Comparison of ENCODE assay signal across 29 cellular contexts in genomic region chr1:214574598-214575411, GRCh38. TPM values are rescaled to one million over a fixed set of nuclear protein-coding genes. Genes with fewer than 3 reads are reported as not detected.
DNase-seq lines count a peak whose midpoint lies in the region; ATAC-seq, FAIRE-seq and TF ChIP-seq lines count a peak whose summit lies in the region.
"Had no signal": no experiment of that assay in that cellular context is flagged by ENCODE, and none has a peak within 500 bp of the region (broad histone marks: within the 10 kb centered on the region; RNA-seq: fewer than 3 reads in every experiment).

No MANE protein-coding gene starts in this region.

- H3K4me1 ChIP-seq in GM23248 (ENCODE audit: insufficient read depth) (peaks cover 27% of the 10 kb centered on the region), RWPE2 (ENCODE audit: insufficient read depth, poor library complexity, severe bottlenecking) (peaks cover 47% of the 10 kb centered on the region), gastroesophageal sphincter (no peaks in the 10 kb centered on the region), HAP-1 (no peaks in the 10 kb centered on the region)
- H3K4me1 ChIP-seq: adrenal gland, Caco-2, spleen had no signal

- H3K9me3 ChIP-seq in GM23248 (ENCODE audit: low read depth), result no peaks in the 10 kb centered on the region
- H3K9me3 ChIP-seq in RWPE2 (ENCODE audit: severe bottlenecking), result no peaks in the 10 kb centered on the region
- H3K9me3 ChIP-seq in gastroesophageal sphincter, result peaks cover 0 to 23% (median 0%) of the 10 kb centered on the region in 3 donors
- H3K9me3 ChIP-seq in HAP-1, result peaks cover 13% of the 10 kb centered on the region

- WGBS in GM23248 (ENCODE audit: low coverage in 1 of 2, low lambda C conversion rate in 2 of 2, missing lambda C conversion rate in 2 of 2), 2 experiments, result 69 to 78% methylated on average over 3 of the region's 3 CpGs
- 93% methylated on average over 3 of the region's 3 CpGs for WGBS in gastroesophageal sphincter (ENCODE audit: low coverage in 1 of 2), 2 donors

- FAIRE-seq in GM12891 (lab: Jason Lieb, UNC), result no peak
- FAIRE-seq: GM12892, H54, TTC549, urothelium cell line had no signal

- no peak overlapping the region for H3K9ac ChIP-seq in GM23248

- in situ Hi-C loops in GM23248 (cut with MboI), result loop anchor here (25.0 kb wide), 1 partner anchor 363 kb away; no protein-coding TSS in a partner anchor
- in situ Hi-C loops in HAP-1 (cut with MboI; ENCODE audit: low sequenced_read_pairs), result loop anchor here (25.0 kb wide), 1 partner anchor 363 kb away; no protein-coding TSS in a partner anchor

- DNase-seq in GM23248, result peak; percentile 44
- no peak for DNase-seq in RWPE2 (ENCODE audit: low spot score)
- peak; percentile 62 for DNase-seq in renal cortical epithelial cell (ENCODE audit: low read depth)
- DNase-seq in left lobe of liver (ENCODE audit: low spot score), result no peak
- DNase-seq in GM12891 (ENCODE audit: insufficient read length, low spot score), result no peak
- DNase-seq in HAP-1 (ENCODE audit: low spot score in 2 of 2), result no peak
- DNase-seq: activated CD4-positive, CD25-positive, alpha-beta regulatory T cell treated with anti-CD3 and anti-CD28 coated beads, Interleukin-2, amount 50 U/mL, for 72 hours; activated CD8-positive, alpha-beta T cell treated with anti-CD3 and anti-CD28 coated beads, Interleukin-2, amount 10 ng/mL, durations not matched to agents 7 days and 5 days; activated gamma-delta T cell treated with Interleukin-2 at 50 U/mL for 16 hours; activated T-cell treated with anti-CD3 and anti-CD28 coated beads, Interleukin-2, amount 50 U/mL, for 1 hour; adrenal gland; C1 segment of cervical spinal cord; Caco-2; cortex of kidney; head of caudate nucleus; left cardiac atrium; NCI-H1436; NCI-H2107; spleen; stimulated activated CD4-positive, alpha-beta T cell treated with anti-CD3 and anti-CD28 coated beads, Interleukin-2, amount 100 ng/mL, for 48 hours had no signal

- no peaks in the 10 kb centered on the region for H3K36me3 ChIP-seq in GM23248 (ENCODE audit: low read depth)
- no peaks in the 10 kb centered on the region for H3K36me3 ChIP-seq in RWPE2 (ENCODE audit: low read depth)
- no peaks in the 10 kb centered on the region for H3K36me3 ChIP-seq in gastroesophageal sphincter
- no peaks in the 10 kb centered on the region for H3K36me3 ChIP-seq in HAP-1 (replicated peaks)
- H3K36me3 ChIP-seq: adrenal gland, SJSA1, spleen had no signal

- H3K79me2 ChIP-seq in GM23248 (ENCODE audit: insufficient read depth), result no peaks in the 10 kb centered on the region

- no peak overlapping the region for H3K4me2 ChIP-seq in GM23248 (ENCODE audit: unreplicated experiment)

- H2AFZ ChIP-seq in GM23248, result no peak overlapping the region

- TF ChIP-seq POLR2A in gastroesophageal sphincter (IDR thresholded peaks at IDR 0.05) (no peak), GM12891 (IDR thresholded peaks at IDR 0.05; ENCODE audit: low read depth, low read length) (no peak)

- no peak overlapping the region for H3K27ac ChIP-seq in GM23248
- peak overlapping the region; percentile 93 for H3K27ac ChIP-seq in RWPE2 (ENCODE audit: poor library complexity, severe bottlenecking)
- no peak overlapping the region for H3K27ac ChIP-seq in gastroesophageal sphincter
- H3K27ac ChIP-seq: adrenal gland, HL-60, SJSA1, spleen had no signal

- TF ChIP-seq CTCF in RWPE2 (IDR thresholded peaks at IDR 0.05; ENCODE audit: poor library complexity, severe bottlenecking) (no peak), gastroesophageal sphincter (IDR thresholded peaks at IDR 0.05) (no peak)

- H4K20me1 ChIP-seq in GM23248 (ENCODE audit: insufficient read depth), result no peaks in the 10 kb centered on the region

- ATAC-seq in RWPE2 (ENCODE audit: low read depth) (peak; percentile 76), esophagus mucosa (peak; percentile 62), left lobe of liver (no peak), gastroesophageal sphincter (no peak)
- ATAC-seq: activated CD8-positive, alpha-beta T cell treated with anti-CD3 and anti-CD28 coated beads, Interleukin-2, amount 10 ng/mL, durations not matched to agents 7 days and 5 days; stimulated activated effector memory CD8-positive, alpha-beta T cell treated with anti-CD3 and anti-CD28 coated beads, Interleukin-12 subunit alpha, Interleukin-12 subunit beta, amount 100 ng/mL, for 72 hours had no signal

- no peak overlapping the region for H3K4me3 ChIP-seq in GM23248
- H3K4me3 ChIP-seq in RWPE2 (ENCODE audit: severe bottlenecking), result no peak overlapping the region
- H3K4me3 ChIP-seq in gastroesophageal sphincter, result no peak overlapping the region
- H3K4me3 ChIP-seq in HAP-1, result no peak overlapping the region
- H3K4me3 ChIP-seq: adrenal gland, SJSA1, spleen had no signal

- H3K27me3 ChIP-seq in GM23248 (replicated peaks; ENCODE audit: insufficient read depth), result no peaks in the 10 kb centered on the region
- H3K27me3 ChIP-seq in RWPE2 (ENCODE audit: insufficient read depth, poor library complexity, severe bottlenecking), result no peaks in the 10 kb centered on the region
- no peaks in the 10 kb centered on the region for H3K27me3 ChIP-seq in gastroesophageal sphincter
- H3K27me3 ChIP-seq in HAP-1 (ENCODE audit: low read depth), result no peaks in the 10 kb centered on the region; the same call in 1 of the 2 replicates
- H3K27me3 ChIP-seq: adrenal gland, SJSA1, spleen had no signal

- no peaks in the 10 kb centered on the region for H3K9me2 ChIP-seq in GM23248 (ENCODE audit: insufficient read depth)

- H3F3A ChIP-seq in GM23248 (ENCODE audit: insufficient read depth), result peaks cover 29% of the 10 kb centered on the region

- TF ChIP-seq EP300 in gastroesophageal sphincter (IDR thresholded peaks at IDR 0.05), result no peak

TF ChIP-seq in GM12891, 5 proteins besides CTCF, POLR2A, EP300 and RAD21:
- TF ChIP-seq TAF1 (IDR thresholded peaks at IDR 0.05; ENCODE audit: low read depth, low read length) (no peak), POLR2AphosphoS5 (IDR thresholded peaks at IDR 0.05; ENCODE audit: low read depth, low read length) (no peak), PAX5 (IDR thresholded peaks at IDR 0.05; ENCODE audit: insufficient read depth, low read length, severe bottlenecking) (no peak), POU2F2 (IDR thresholded peaks at IDR 0.05; ENCODE audit: low read depth, low read length) (no peak)
TF ChIP-seq in GM12891: peak in this region for 0.

RNA-seq across cellular contexts. Expression of gene PTPN14, which starts 23.4 kb away (rescaled TPM):
- 49.1 and 49.8 TPM in 2 replicates for total RNA-seq in GM23248 (2014; rRNA removed; shearing (Covaris generic))
- 38.7 and 41.4 TPM in 2 replicates for polyA plus RNA-seq in GM23248 (2016; fragmentation: Nextera tagmentation; extraction: Ambion mirVana)
- total RNA-seq in esophagus mucosa (25.3 TPM), renal cortical epithelial cell (34.7 and 114 TPM in 2 replicates), left lobe of liver (3.2 TPM), gastroesophageal sphincter (10 to 100 TPM; 38.9 to 96.8 (median 75.4) TPM)
- 0.33 TPM for polyA plus RNA-seq in GM12891 (2012; ENCODE audit: low read depth, missing spikeins)

RNA-seq across cellular contexts. Expression of gene CENPF, which starts 28.2 kb away (rescaled TPM):
- 15.2 and 25.9 TPM in 2 replicates for total RNA-seq in GM23248 (2014; rRNA removed; shearing (Covaris generic))
- polyA plus RNA-seq in GM23248 (2016; fragmentation: Nextera tagmentation; extraction: Ambion mirVana), result 24.2 and 29.1 TPM in 2 replicates
- 28.1 TPM for total RNA-seq in esophagus mucosa
- 8.7 and 21.4 TPM in 2 replicates for total RNA-seq in renal cortical epithelial cell
- total RNA-seq in left lobe of liver, result 1.1 TPM
- total RNA-seq in gastroesophageal sphincter, result 10 to 100 TPM in 1 of 4 donors, under 1 TPM in 3; 0.31 to 18.4 (median 0.66) TPM
- 34.5 TPM for polyA plus RNA-seq in GM12891 (2012; ENCODE audit: low read depth, missing spikeins)

Comparison
In these comparisons a context has a peak if more than half of its experiments do, and no peak if none do; other contexts are left out.
1. DNase-seq: peak in GM23248 (single experiment) and renal cortical epithelial cell (single experiment); none in RWPE2 (single experiment), left lobe of liver (single experiment), GM12891 (single experiment) and HAP-1 (0 of 2).
2. ATAC-seq: peak in RWPE2 (single experiment) and esophagus mucosa (single experiment); none in left lobe of liver (single experiment) and gastroesophageal sphincter (single experiment).